ENCODE assay signal across 8 cellular contexts in genomic region chr5:1536298-1537165, GRCh38. TPM values are rescaled to one million over a fixed set of nuclear protein-coding genes. Genes with fewer than 3 reads are reported as not detected.
A peak's percentile ranks its signal among the peaks of the same experiment; 100 is the strongest.
DNase-seq lines count a peak whose midpoint lies in the region; ATAC-seq and TF ChIP-seq lines count a peak whose summit lies in the region.

No MANE protein-coding gene starts in this region.

- intact Hi-C loops in uterus (cut with DNase I; ENCODE audit: low total_unique reads), result no loop called here

- no peak for TF ChIP-seq POLR2A in uterus (IDR thresholded peaks at IDR 0.05)

- TF ChIP-seq CTCF in chondrocyte (IDR thresholded peaks at IDR 0.05) (no peak), osteocyte (IDR thresholded peaks at IDR 0.05) (no peak), uterus (IDR thresholded peaks at IDR 0.05) (no peak)

- no peaks in the 10 kb centered on the region for H3K9me3 Mint-ChIP-seq in chondrocyte (ENCODE audit: low read depth)
- H3K9me3 Mint-ChIP-seq in osteocyte (ENCODE audit: unreplicated experiment), result no peaks in the 10 kb centered on the region

- no peaks in the 10 kb centered on the region for H3K36me3 ChIP-seq in uterus

- peak overlapping the region; percentile 31 to 57 for H3K27ac ChIP-seq in uterus

- no peaks in the 10 kb centered on the region for H3K9me3 ChIP-seq in uterus

- no peaks in the 10 kb centered on the region for H3K36me3 Mint-ChIP-seq in chondrocyte (ENCODE audit: low read depth)
- peaks cover 3% of the 10 kb centered on the region for H3K36me3 Mint-ChIP-seq in osteocyte (ENCODE audit: unreplicated experiment)

- peak overlapping the region; percentile 0 for H3K27ac Mint-ChIP-seq in chondrocyte (ENCODE audit: unreplicated experiment)
- peak overlapping the region; percentile 36 for H3K27ac Mint-ChIP-seq in osteocyte (ENCODE audit: unreplicated experiment)

- H3K27me3 ChIP-seq in uterus, result no peaks in the 10 kb centered on the region

- H3K27me3 Mint-ChIP-seq in chondrocyte (ENCODE audit: low read depth) (peaks cover 54% of the 10 kb centered on the region), osteocyte (ENCODE audit: unreplicated experiment) (peaks cover 56% of the 10 kb centered on the region)

- ATAC-seq in GM18867 (IDR thresholded peaks at IDR 0.05; ENCODE audit: unreplicated experiment), result peak; percentile 98
- ATAC-seq in HG03060 (IDR thresholded peaks at IDR 0.05; ENCODE audit: low read depth, unreplicated experiment), result peak; percentile 83

- H3K4me1 Mint-ChIP-seq in chondrocyte (ENCODE audit: low read depth) (peaks cover 9% of the 10 kb centered on the region), osteocyte (ENCODE audit: unreplicated experiment) (peaks cover 15% of the 10 kb centered on the region)

- H3K4me3 Mint-ChIP-seq in chondrocyte (ENCODE audit: unreplicated experiment) (no peak overlapping the region), osteocyte (ENCODE audit: unreplicated experiment) (peak overlapping the region; percentile 30)

- no peaks in the 10 kb centered on the region for H3K4me1 ChIP-seq in uterus

- H3K4me3 ChIP-seq in uterus, result peak overlapping the region in 1 of 2 donors; percentile 10

- DNase-seq in T-helper 22 cell (ENCODE audit: low read depth) (peak; percentile 56), chondrocyte (ENCODE audit: low spot score) (peak; percentile 17), osteocyte (ENCODE audit: extremely low spot score, unreplicated experiment) (peak; percentile 36), uterus (peak; percentile 16 to 18), DMS153 treated with DMSO at 0.1 percent for 48 hours (lab: John Stamatoyannopoulos, UW; ENCODE audit: unreplicated experiment) (no peak), SW 1271 (lab: John Stamatoyannopoulos, UW) (no peak)

RNA-seq across cellular contexts. Expression of gene LPCAT1, which starts 12.8 kb away (rescaled TPM):
- total RNA-seq in chondrocyte (39.9 to 49.4 TPM (median 46.4 TPM) in 3 replicates), osteocyte (37.9 and 39.9 TPM in 2 replicates), uterus (10 to 100 TPM; 21.5 to 51.0 (median 40.0) TPM)

Comparison
In these comparisons a context has a peak if more than half of its experiments do, and no peak if none do; other contexts are left out.
1. DNase-seq: peak in T-helper 22 cell (single experiment), chondrocyte (single experiment), osteocyte (single experiment) and uterus (2 of 2); none in DMS153 treated with DMSO at 0.1 percent for 48 hours (single experiment) and SW 1271 (0 of 2).